26 cellular contexts compared by ENCODE assay signal in genomic region chr2:32074161-32074506, GRCh38.
"Had no signal": no experiment of that assay in that cellular context is flagged by ENCODE, and none has a peak within 500 bp of the region (broad histone marks: within the 10 kb centered on the region; RNA-seq: fewer than 3 reads in every experiment).

No MANE protein-coding gene starts in this region.

- H3K27me3 ChIP-seq: gastroesophageal sphincter, neural progenitor cell, suprapubic skin, tibial artery had no signal

- H3K9me3 Mint-ChIP-seq: effector memory CD8-positive, alpha-beta T cell; neural progenitor cell; stimulated activated effector memory CD8-positive, alpha-beta T cell treated with anti-CD3 and anti-CD28 coated beads, Interleukin-12 subunit alpha, Interleukin-12 subunit beta, amount 100 ng/mL, for 72 hours; stimulated activated naive CD8-positive, alpha-beta T cell treated with anti-CD3 and anti-CD28 coated beads, Interleukin-15, amount 100 ng/mL, for 72 hours; T-helper 1 cell treated with Interleukin-12 subunit alpha and Interleukin-12 subunit beta and Interleukin-4 antibody, amounts not matched to agents 30 μg/mL and 1 μg/mL, for 36 hours had no signal

- H3K27me3 Mint-ChIP-seq: activated naive CD8-positive, alpha-beta T cell; effector memory CD8-positive, alpha-beta T cell; stimulated activated naive CD8-positive, alpha-beta T cell treated with anti-CD3 and anti-CD28 coated beads, Interleukin-15, amount 100 ng/mL, for 72 hours had no signal

- H3K4me3 Mint-ChIP-seq: activated naive CD8-positive, alpha-beta T cell; effector memory CD8-positive, alpha-beta T cell; neural progenitor cell; stimulated activated effector memory CD8-positive, alpha-beta T cell treated with anti-CD3 and anti-CD28 coated beads, Interleukin-12 subunit alpha, Interleukin-12 subunit beta, amount 100 ng/mL, for 72 hours; stimulated activated naive CD8-positive, alpha-beta T cell treated with anti-CD3 and anti-CD28 coated beads, Interleukin-15, amount 100 ng/mL, for 72 hours; T-helper 1 cell treated with Interleukin-12 subunit alpha and Interleukin-12 subunit beta and Interleukin-4 antibody, amounts not matched to agents 30 μg/mL and 1 μg/mL, for 36 hours had no signal

- H3K4me3 ChIP-seq: gastroesophageal sphincter, left ventricle myocardium inferior, neural progenitor cell, suprapubic skin, tibial artery had no signal

- H3K36me3 ChIP-seq: neural progenitor cell, tibial artery had no signal

- H3K4me1 Mint-ChIP-seq: neural progenitor cell had no signal

- H3K27ac ChIP-seq: gastroesophageal sphincter, left ventricle myocardium inferior, neural progenitor cell, suprapubic skin, tibial artery, VCaP had no signal

- H3K27ac Mint-ChIP-seq: neural progenitor cell; stimulated activated effector memory CD8-positive, alpha-beta T cell treated with anti-CD3 and anti-CD28 coated beads, Interleukin-12 subunit alpha, Interleukin-12 subunit beta, amount 100 ng/mL, for 72 hours; stimulated activated naive CD8-positive, alpha-beta T cell treated with anti-CD3 and anti-CD28 coated beads, Interleukin-15, amount 100 ng/mL, for 72 hours; T-helper 1 cell treated with Interleukin-12 subunit alpha and Interleukin-12 subunit beta and Interleukin-4 antibody, amounts not matched to agents 30 μg/mL and 1 μg/mL, for 36 hours had no signal

- H3K4me1 ChIP-seq: gastroesophageal sphincter, neural progenitor cell, suprapubic skin, tibial artery had no signal

- DNase-seq: activated CD4-positive, alpha-beta T cell treated with anti-CD3 and anti-CD28 coated beads for 4 hours; activated CD4-positive, alpha-beta T cell treated with anti-CD3 and anti-CD28 coated beads, Interleukin-2, amount 50 U/mL, for 4 hours; activated CD8-positive, alpha-beta memory T cell treated with anti-CD3 and anti-CD28 coated beads for 24 hours; activated effector memory CD4-positive, alpha-beta T cell treated with Interleukin-2 at 50 U/mL for 16 hours; activated naive CD4-positive, alpha-beta T cell treated with Interleukin-2 at 50 U/mL for 16 hours; anterior cingulate cortex; cortex of kidney; effector memory CD8-positive, alpha-beta T cell; head of caudate nucleus; kidney glomerular epithelial cell; left ventricle myocardium inferior; occipital lobe; posterior cingulate gyrus; right cardiac atrium; stimulated activated CD4-positive, alpha-beta T cell treated with anti-CD3 and anti-CD28 coated beads, Interleukin-4, amount 100 ng/mL, for 24 hours; stimulated activated naive CD8-positive, alpha-beta T cell treated with anti-CD3 and anti-CD28 coated beads, Interleukin-15, amount 100 ng/mL, for 72 hours; SW 1271; T-helper 9 cell; tibial artery had no signal

- ATAC-seq: effector memory CD8-positive, alpha-beta T cell; gastroesophageal sphincter; right cardiac atrium; stimulated activated effector memory CD8-positive, alpha-beta T cell treated with anti-CD3 and anti-CD28 coated beads, Interleukin-12 subunit alpha, Interleukin-12 subunit beta, amount 100 ng/mL, for 72 hours; stimulated activated naive CD8-positive, alpha-beta T cell treated with anti-CD3 and anti-CD28 coated beads, Interleukin-15, amount 100 ng/mL, for 72 hours had no signal

- H3K9me3 ChIP-seq: gastroesophageal sphincter, left ventricle myocardium inferior, suprapubic skin, tibial artery had no signal
